In genomic region chr12:2435511-2435910, GRCh38 we compare ENCODE assay signal across 22 cellular contexts.
"Had no signal": no experiment of that assay in that cellular context is flagged by ENCODE, and none has a peak within 500 bp of the region (broad histone marks: within the 10 kb centered on the region; RNA-seq: fewer than 3 reads in every experiment).

No MANE protein-coding gene starts in this region.

- H3K27ac ChIP-seq: dorsolateral prefrontal cortex, left lung, lower lobe of right lung, neural progenitor cell, ovary, psoas muscle, stomach, testis, tibial artery had no signal

- H3K27me3 ChIP-seq: dorsolateral prefrontal cortex, left lung, neural progenitor cell, ovary, stomach, testis, tibial artery had no signal

- H3K4me1 ChIP-seq: left lung, lower lobe of right lung, neural progenitor cell, psoas muscle, testis had no signal

- H3K9me3 ChIP-seq: left lung, lower lobe of right lung, ovary, psoas muscle, stomach, testis, tibial artery had no signal

- H3K9ac ChIP-seq: neural progenitor cell had no signal

- H3K36me3 ChIP-seq: left lung, lower lobe of right lung, neural progenitor cell, ovary, stomach, tibial artery had no signal

- H3K4me3 ChIP-seq: dorsolateral prefrontal cortex, left lung, lower lobe of right lung, neural progenitor cell, ovary, psoas muscle, stomach, testis, tibial artery had no signal

- DNase-seq: caudate nucleus; cerebellar nuclear complex; cortex of kidney; dorsolateral prefrontal cortex; effector CD4-positive, alpha-beta T cell; kidney; left lung; lower lobe of right lung; nucleus accumbens; ovary; psoas muscle; retina; stimulated activated CD4-positive, alpha-beta T cell treated with anti-CD3 and anti-CD28 coated beads, Interleukin-2, amount 100 ng/mL, for 24 hours; stimulated activated CD4-positive, alpha-beta T cell treated with anti-CD3 and anti-CD28 coated beads, Interleukin-4, amount 100 ng/mL, for 24 hours; stimulated activated naive CD4-positive, alpha-beta T cell treated with Interleukin-2 at 50 U/mL for 16 hours; stomach; substantia nigra; testis; tibial artery had no signal

- ATAC-seq: left lung; lower lobe of right lung; psoas muscle; sciatic nerve; stimulated activated effector memory CD8-positive, alpha-beta T cell treated with anti-CD3 and anti-CD28 coated beads, Interleukin-12 subunit alpha, Interleukin-12 subunit beta, amount 100 ng/mL, for 72 hours had no signal
